8 cellular contexts compared by ENCODE assay signal in the genomic region with DNA sequence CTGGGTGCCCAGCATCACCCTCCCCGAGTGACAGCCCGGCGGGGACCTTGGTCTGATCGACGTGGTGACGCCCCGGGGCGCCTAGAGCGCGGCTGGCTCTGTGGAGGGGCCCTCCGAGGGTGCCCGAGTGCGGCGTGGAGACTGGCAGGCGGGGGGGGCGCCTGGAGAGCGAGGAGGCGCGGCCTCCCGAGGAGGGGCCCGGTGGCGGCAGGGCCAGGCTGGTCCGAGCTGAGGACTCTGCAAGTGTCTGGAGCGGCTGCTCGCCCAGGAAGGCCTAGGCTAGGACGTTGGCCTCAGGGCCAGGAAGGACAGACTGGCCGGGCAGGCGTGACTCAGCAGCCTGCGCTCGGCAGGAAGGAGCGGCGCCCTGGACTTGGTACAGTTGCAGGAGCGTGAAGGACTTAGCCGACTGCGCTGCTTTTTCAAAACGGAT. TPM values are rescaled to one million over a fixed set of nuclear protein-coding genes. Genes with fewer than 3 reads are reported as not detected.
DNase-seq lines count a peak whose midpoint lies in the region; ATAC-seq and TF ChIP-seq lines count a peak whose summit lies in the region.

No MANE protein-coding gene starts in this region.

- no peak for TF ChIP-seq CTCF in NB4 (IDR thresholded peaks at IDR 0.05; ENCODE audit: low read depth, low read length)

- peak overlapping the region; percentile 43 for H3K4me3 ChIP-seq in NB4 (ENCODE audit: low read depth, low read length)

- ATAC-seq in HG02884 (IDR thresholded peaks at IDR 0.05; ENCODE audit: unreplicated experiment) (no peak), GM21825 (IDR thresholded peaks at IDR 0.05; ENCODE audit: unreplicated experiment) (no peak)

- no peak for TF ChIP-seq POLR2A in NB4 (IDR thresholded peaks at IDR 0.05; ENCODE audit: extremely low read depth, insufficient read length)

- peak; percentile 55 for DNase-seq in GF-D8 (lab: John Stamatoyannopoulos, UW)
- peak; percentile 85 for DNase-seq in NB4 (ENCODE audit: low read depth)
- peak; percentile 11 for DNase-seq in activated T-cell treated with anti-CD3 and anti-CD28 coated beads for 24 hours (ENCODE audit: low read depth)
- peak; percentile 60 for DNase-seq in epidermal melanocyte (ENCODE audit: insufficient read length, low spot score)
- peak; percentile 42 to 78 for DNase-seq in lung microvascular endothelial cell (ENCODE audit: low read depth in 2 of 2)
- DNase-seq in stimulated activated CD4-positive, alpha-beta T cell treated with anti-CD3 and anti-CD28 coated beads, TNF-alpha, amount 100 ng/mL, for 24 hours (ENCODE audit: low read depth in 3 of 3): peak in 2 of 3 experiments; percentile 15 to 27

RNA-seq across cellular contexts. Expression of a gene that starts 1.3 kb away (rescaled TPM):
- total RNA-seq in lung microvascular endothelial cell: under 0.01 TPM in 1 of 2 replicates, not detected in the other

Comparison
In these comparisons a context has a peak if more than half of its experiments do, and no peak if none do; other contexts are left out.
1. DNase-seq: peak in every context shown above with its lines; median percentile 85 in NB4; 60 in epidermal melanocyte; 60 in lung microvascular endothelial cell; 55 in GF-D8; 21 in stimulated activated CD4-positive, alpha-beta T cell treated with anti-CD3 and anti-CD28 coated beads, TNF-alpha, amount 100 ng/mL, for 24 hours; 11 in activated T-cell treated with anti-CD3 and anti-CD28 coated beads for 24 hours.